Comparison of ENCODE assay signal across 6 cellular contexts in the genomic region with DNA sequence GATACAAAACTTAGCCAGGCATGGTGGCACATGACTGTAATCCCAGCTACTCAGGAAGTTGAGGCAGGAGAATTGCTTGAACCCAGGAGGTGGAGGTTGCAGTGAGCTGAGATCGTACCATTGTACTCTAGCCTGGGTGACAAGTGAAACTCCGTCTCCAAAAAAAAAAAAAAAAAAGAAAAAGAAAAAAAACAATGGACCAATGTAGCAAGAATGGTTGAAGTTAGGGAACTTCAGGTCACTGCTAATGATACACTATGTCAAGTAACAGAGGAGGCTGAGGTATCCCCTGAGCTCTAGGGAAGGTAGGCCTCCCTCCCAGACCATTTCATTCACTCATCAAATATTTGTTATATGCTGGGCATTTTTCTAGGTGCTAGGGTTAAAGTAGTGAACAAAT. TPM values are rescaled to one million over a fixed set of nuclear protein-coding genes. Genes with fewer than 3 reads are reported as not detected.
"Had no signal": no experiment of that assay in that cellular context is flagged by ENCODE, and none has a peak within 500 bp of the region (broad histone marks: within the 10 kb centered on the region; RNA-seq: fewer than 3 reads in every experiment).

No MANE protein-coding gene starts in this region.

RNA-seq across cellular contexts. Expression of a gene that starts 23.0 kb away (rescaled TPM):
- total RNA-seq: HFFc6 had no signal

RNA-seq across cellular contexts. Expression of a gene that starts 46.9 kb away (rescaled TPM):
- total RNA-seq: GM23338, H1, H4, H7, H9, HFFc6 had no signal
- polyA plus RNA-seq: GM23338, H1 had no signal
